8 cellular contexts compared by ENCODE assay signal in the genomic region with DNA sequence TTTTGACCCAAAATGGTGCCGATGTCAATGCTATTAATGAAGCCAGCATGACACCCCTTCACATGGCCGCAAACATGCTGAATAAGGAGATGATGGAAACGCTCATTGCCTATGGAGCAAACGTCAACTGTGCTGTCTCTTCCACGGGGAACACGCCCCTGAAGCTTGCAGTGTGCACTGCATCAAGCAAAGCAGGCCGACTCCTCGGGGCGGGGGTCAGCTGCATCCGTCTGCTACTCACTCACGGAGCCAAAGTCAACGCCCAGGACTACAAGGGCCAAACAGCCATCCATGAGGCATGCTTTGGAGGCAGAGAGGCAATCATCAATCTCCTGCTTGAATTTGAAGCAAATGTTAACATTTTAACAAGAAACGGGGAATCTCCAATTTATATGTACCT. TPM values are rescaled to one million over a fixed set of nuclear protein-coding genes. Genes with fewer than 3 reads are reported as not detected.
"Had no signal": no experiment of that assay in that cellular context is flagged by ENCODE, and none has a peak within 500 bp of the region (broad histone marks: within the 10 kb centered on the region; RNA-seq: fewer than 3 reads in every experiment).

No MANE protein-coding gene starts in this region.

- H3K4me2 ChIP-seq: GM23338 had no signal

- DNase-seq: H7, HFFc6, IMR-90 had no signal

- H3K4me3 Mint-ChIP-seq: GM23338, HFFc6 had no signal

- H3K4me1 Mint-ChIP-seq: GM23338 had no signal

- H3K27ac Mint-ChIP-seq: GM23338, HFFc6 had no signal

- H3K9me3 ChIP-seq: HAP-1 had no signal

- H3K27ac ChIP-seq: HL-60 had no signal

- H3K9me3 Mint-ChIP-seq: GM23338, HFFc6 had no signal

- H3K4me1 ChIP-seq: HAP-1 had no signal

- FAIRE-seq: H1, K562 had no signal

- H3K4me3 ChIP-seq: GM23338, HAP-1, K562 had no signal

- H2AFZ ChIP-seq: GM23338 had no signal

RNA-seq across cellular contexts. Expression of a gene that starts 4.5 kb away (rescaled TPM):
- total RNA-seq: K562 had no signal
